ENCODE assay signal across 9 cellular contexts in the genomic region with DNA sequence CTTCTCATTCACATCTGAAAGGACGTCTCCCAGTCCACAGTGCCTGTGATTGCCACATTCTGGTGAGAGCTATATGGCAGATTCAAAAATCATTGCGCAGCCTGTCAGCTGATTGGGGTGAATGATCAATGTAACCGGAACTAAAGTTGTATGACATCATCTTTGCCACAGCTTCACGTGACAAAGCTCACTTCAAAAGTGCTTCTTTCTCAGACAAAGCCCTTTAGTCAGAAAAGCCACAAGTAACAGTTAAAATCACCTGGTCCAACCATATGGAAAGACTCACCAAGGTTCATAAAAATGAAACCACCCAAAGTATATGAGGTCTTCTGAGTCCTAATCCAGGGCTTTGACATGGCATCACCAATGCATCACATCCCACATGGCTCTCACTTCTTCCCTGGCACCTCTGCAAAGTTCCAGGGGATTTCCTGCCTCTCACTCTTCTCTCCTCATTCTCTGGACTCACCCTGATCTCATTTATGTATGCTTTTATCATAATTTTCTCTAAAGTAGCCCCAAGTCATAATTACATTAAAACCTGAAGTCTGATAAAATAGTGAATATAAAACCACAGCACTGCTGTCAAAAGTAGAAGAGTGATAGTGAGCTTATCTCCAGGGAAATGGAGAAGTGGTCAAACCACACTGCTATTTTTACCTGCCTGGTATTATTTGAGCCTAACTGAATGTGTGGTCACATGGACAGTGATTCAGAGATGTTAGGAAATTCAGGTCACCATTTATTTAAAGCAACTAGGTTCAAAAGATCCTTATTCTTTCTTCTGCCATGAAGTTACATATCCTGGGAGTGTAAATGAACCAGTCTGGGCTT.
DNase-seq lines count a peak whose midpoint lies in the region; ATAC-seq, FAIRE-seq and TF ChIP-seq lines count a peak whose summit lies in the region.
"Had no signal": no experiment of that assay in that cellular context is flagged by ENCODE, and none has a peak within 500 bp of the region (broad histone marks: within the 10 kb centered on the region; RNA-seq: fewer than 3 reads in every experiment).

No MANE protein-coding gene starts in this region.

- intact Hi-C loops in pancreas (cut with DNase I): no loop called here

- H3K79me2 ChIP-seq in OCI-LY3 (ENCODE audit: low read length): no peaks in the 10 kb centered on the region

- H3K36me3 ChIP-seq in OCI-LY3 (replicated peaks; ENCODE audit: low read depth, low read length) (no peaks in the 10 kb centered on the region), pancreas (no peaks in the 10 kb centered on the region), suprapubic skin (no peaks in the 10 kb centered on the region), brain microvascular endothelial cell (replicated peaks) (no peaks in the 10 kb centered on the region)

- TF ChIP-seq POLR2A in suprapubic skin (IDR thresholded peaks at IDR 0.05): no peak

- 78 to 83% methylated on average over 4 of the region's 4 CpGs for WGBS in pancreas, 2 donors
- 85% methylated on average over 4 of the region's 4 CpGs for WGBS in suprapubic skin

- no peak for FAIRE-seq in pancreas (lab: Jason Lieb, UNC)
- no peak for FAIRE-seq in urothelium cell line (lab: Jason Lieb, UNC)

- H3K9ac ChIP-seq in OCI-LY3 (ENCODE audit: low read length): peak overlapping the region; percentile 81

- H3K9me3 ChIP-seq in OCI-LY3 (ENCODE audit: insufficient read depth, low read length): no peaks in the 10 kb centered on the region
- no peaks in the 10 kb centered on the region for H3K9me3 ChIP-seq in pancreas
- H3K9me3 ChIP-seq in suprapubic skin: no peaks in the 10 kb centered on the region

- ATAC-seq in GM18499 (IDR thresholded peaks at IDR 0.05; ENCODE audit: insufficient read depth, unreplicated experiment): peak; percentile 40
- peak; percentile 38 for ATAC-seq in HG02840 (IDR thresholded peaks at IDR 0.05; ENCODE audit: low FRiP score, unreplicated experiment)
- ATAC-seq in pancreas: peak; percentile 66 to 79 (median 76)
- ATAC-seq: HCT116 had no signal

- no peak for TF ChIP-seq EP300 in suprapubic skin (IDR thresholded peaks at IDR 0.05)

- H2AFZ ChIP-seq in OCI-LY3 (ENCODE audit: low read depth, low read length): no peak overlapping the region

- TF ChIP-seq CTCF in OCI-LY3 (IDR thresholded peaks at IDR 0.05; ENCODE audit: low read depth, low read length): no peak
- no peak for TF ChIP-seq CTCF in pancreas (IDR thresholded peaks at IDR 0.05)
- TF ChIP-seq CTCF in suprapubic skin (IDR thresholded peaks at IDR 0.05): no peak
- no peak for TF ChIP-seq CTCF in brain microvascular endothelial cell (IDR thresholded peaks at IDR 0.05; ENCODE audit: low read depth, low read length, missing control alignments)

- no peaks in the 10 kb centered on the region for H4K20me1 ChIP-seq in OCI-LY3 (ENCODE audit: insufficient read depth, low read length)

- DNase-seq in activated T-helper 1 cell treated with Interleukin-2 at 50 U/mL for 16 hours (ENCODE audit: low read depth) (peak; percentile 5), pancreas (peak in 1 of 6 donors; percentile 21), urothelium cell line (ENCODE audit: low spot score) (no peak), suprapubic skin (ENCODE audit: low spot score in 2 of 2) (no peak), brain microvascular endothelial cell (no peak)

- peak overlapping the region; percentile 35 for H3K4me3 ChIP-seq in OCI-LY3 (ENCODE audit: low read length)
- H3K4me3 ChIP-seq in pancreas: no peak overlapping the region
- no peak overlapping the region for H3K4me3 ChIP-seq in suprapubic skin
- H3K4me3 ChIP-seq in brain microvascular endothelial cell (ENCODE audit: low read depth, low read length): no peak overlapping the region

- H3K4me1 ChIP-seq in OCI-LY3 (ENCODE audit: low read length): peaks cover 82% of the 10 kb centered on the region
- H3K4me1 ChIP-seq in pancreas: peaks cover 3 to 7% (median 5%) of the 10 kb centered on the region in 3 donors
- H3K4me1 ChIP-seq in suprapubic skin: no peaks in the 10 kb centered on the region

- in situ Hi-C loops in brain microvascular endothelial cell (cut with HindIII; ENCODE audit: low pct_ligation_motif_present, low sequenced_read_pairs): no loop called here

- H3K27ac ChIP-seq in OCI-LY3 (ENCODE audit: low read length) (peak overlapping the region; percentile 98), pancreas (peak overlapping the region in 2 of 4 donors; percentile 6 to 16), suprapubic skin (no peak overlapping the region), brain microvascular endothelial cell (no peak overlapping the region)

- H3K4me2 ChIP-seq in OCI-LY3 (ENCODE audit: low read length): peak overlapping the region; percentile 84

- H3K27me3 ChIP-seq in OCI-LY3 (ENCODE audit: low read depth, low read length): no peaks in the 10 kb centered on the region
- no peaks in the 10 kb centered on the region for H3K27me3 ChIP-seq in pancreas
- H3K27me3 ChIP-seq in suprapubic skin: no peaks in the 10 kb centered on the region
- no peaks in the 10 kb centered on the region for H3K27me3 ChIP-seq in brain microvascular endothelial cell (replicated peaks)
